14 cellular contexts compared by ENCODE assay signal in the genomic region with DNA sequence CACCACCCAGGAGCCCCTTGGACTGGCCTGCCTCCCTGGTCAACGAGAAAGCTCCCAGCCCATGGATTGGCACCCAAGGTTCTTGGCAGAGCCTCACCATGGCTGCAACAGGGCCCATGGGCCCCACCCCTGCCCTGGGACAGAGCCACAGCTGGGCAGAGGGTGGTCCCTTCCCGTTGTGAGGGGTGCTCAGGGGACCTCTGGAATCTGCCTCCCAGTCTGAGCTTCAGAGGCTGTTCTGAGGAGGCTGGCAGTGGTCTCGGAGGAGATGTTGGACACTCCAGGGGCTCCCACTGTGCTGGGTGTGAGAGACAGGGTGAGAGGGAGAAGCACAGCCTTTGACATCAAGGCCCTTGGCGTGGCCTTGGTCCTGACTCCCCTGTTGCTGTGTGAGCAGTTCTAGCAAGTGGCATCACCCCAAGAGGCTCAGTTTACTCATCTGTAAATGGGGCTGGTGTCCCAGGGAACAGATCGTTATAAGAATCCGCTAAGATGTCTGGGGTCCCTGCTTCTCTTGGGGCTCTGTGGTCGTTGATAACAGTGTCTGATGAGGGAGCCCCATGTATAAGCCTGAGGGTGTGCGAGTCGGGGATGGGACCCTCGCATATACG. TPM values are rescaled to one million over a fixed set of nuclear protein-coding genes. Genes with fewer than 3 reads are reported as not detected.
"Had no signal": no experiment of that assay in that cellular context is flagged by ENCODE, and none has a peak within 500 bp of the region (broad histone marks: within the 10 kb centered on the region; RNA-seq: fewer than 3 reads in every experiment).

No MANE protein-coding gene starts in this region.

- H3K4me1 Mint-ChIP-seq: activated CD4-positive, alpha-beta memory T cell treated with anti-CD3 and anti-CD28 coated beads, Interleukin-2, amount 10 ng/mL, durations not matched to agents 7 days and 5 days had no signal

- ATAC-seq: gastroesophageal sphincter, left ventricle myocardium superior had no signal

- H3K9ac ChIP-seq: parathyroid adenoma had no signal

- FAIRE-seq: colon, small intestine had no signal

- H3K36me3 ChIP-seq: ascending aorta, gastroesophageal sphincter, tibial nerve, vagina had no signal

- H3K27ac Mint-ChIP-seq: activated CD4-positive, alpha-beta memory T cell treated with anti-CD3 and anti-CD28 coated beads, Interleukin-2, amount 10 ng/mL, durations not matched to agents 7 days and 5 days had no signal

- H3K4me1 ChIP-seq: ascending aorta, gastroesophageal sphincter, parathyroid adenoma, tibial nerve, vagina had no signal

- H3K4me3 Mint-ChIP-seq: activated CD4-positive, alpha-beta memory T cell treated with anti-CD3 and anti-CD28 coated beads, Interleukin-2, amount 10 ng/mL, durations not matched to agents 7 days and 5 days had no signal

- H3K79me2 ChIP-seq: parathyroid adenoma had no signal

- H2AFZ ChIP-seq: parathyroid adenoma had no signal

- H3K4me3 ChIP-seq: ascending aorta, gastroesophageal sphincter, tibial nerve, vagina had no signal

- DNase-seq: activated CD4-positive, alpha-beta memory T cell treated with anti-CD3 and anti-CD28 coated beads, Interleukin-2, amount 10 ng/mL, durations not matched to agents 7 days and 5 days; activated T-cell treated with anti-CD3 and anti-CD28 coated beads, Interleukin-2, amount 50 U/mL, for 48 hours; left ventricle myocardium superior; retina had no signal

- H3K27me3 ChIP-seq: ascending aorta, vagina had no signal

- H3K9me3 ChIP-seq: ascending aorta, tibial nerve, vagina had no signal

- H3K27ac ChIP-seq: ascending aorta, gastroesophageal sphincter, parathyroid adenoma, tibial nerve, vagina had no signal

RNA-seq across cellular contexts. Expression of a gene that starts 33.0 kb away (rescaled TPM):
- total RNA-seq: ascending aorta, fibroblast of lung, gastroesophageal sphincter, kidney epithelial cell, left ventricle myocardium superior, mesenteric fat pad, tibial nerve, vagina had no signal
